18 cellular contexts compared by ENCODE assay signal in the genomic region with DNA sequence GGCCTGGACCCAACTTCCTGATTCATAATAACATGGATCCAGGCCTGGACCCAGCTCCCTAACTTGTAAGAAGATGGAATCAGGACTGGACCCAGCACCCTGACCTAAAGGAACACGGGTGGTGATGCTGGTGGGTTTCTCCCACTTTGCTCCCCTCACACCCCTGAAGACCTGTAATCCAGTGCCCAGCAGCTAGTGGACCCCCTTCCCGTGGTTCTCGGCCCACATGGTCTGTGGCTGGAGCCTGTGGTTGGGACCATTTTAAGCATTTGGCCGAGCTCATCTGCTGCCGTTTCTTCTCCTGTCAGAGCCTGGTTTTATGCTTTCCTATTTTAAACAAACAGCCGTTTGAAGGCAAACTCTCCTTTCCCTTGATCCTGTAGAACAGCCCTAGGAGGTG.
DNase-seq lines count a peak whose midpoint lies in the region; ATAC-seq and TF ChIP-seq lines count a peak whose summit lies in the region.
"Had no signal": no experiment of that assay in that cellular context is flagged by ENCODE, and none has a peak within 500 bp of the region (broad histone marks: within the 10 kb centered on the region; RNA-seq: fewer than 3 reads in every experiment).

No MANE protein-coding gene starts in this region.

- H2AFZ ChIP-seq in osteoblast (ENCODE audit: low read length) = no peak overlapping the region
- H2AFZ ChIP-seq: GM23338 had no signal

- H3K36me3 ChIP-seq in BLaER1 = no peaks in the 10 kb centered on the region
- H3K36me3 ChIP-seq in breast epithelium = no peaks in the 10 kb centered on the region
- H3K36me3 ChIP-seq in osteoblast (ENCODE audit: insufficient read depth, low read length) = no peaks in the 10 kb centered on the region
- H3K36me3 ChIP-seq: HAP-1 had no signal

- peak overlapping the region; percentile 25; the same call in 1 of the 2 replicates for H3K9ac ChIP-seq in BLaER1

- H3K4me1 ChIP-seq in BLaER1 (peaks cover 84% of the 10 kb centered on the region), breast epithelium (no peaks in the 10 kb centered on the region), osteoblast (ENCODE audit: insufficient read depth, low read length) (no peaks in the 10 kb centered on the region)
- H3K4me1 ChIP-seq: HAP-1 had no signal

- H3K4me3 Mint-ChIP-seq in T-helper 17 cell = no peak overlapping the region
- H3K4me3 Mint-ChIP-seq: CD14-positive monocyte; CD8-positive, alpha-beta T cell; GM23338 had no signal

- peak overlapping the region; percentile 4 for H3K27ac Mint-ChIP-seq in T-helper 17 cell
- H3K27ac Mint-ChIP-seq: CD8-positive, alpha-beta T cell had no signal

- no peaks in the 10 kb centered on the region for H3K36me3 Mint-ChIP-seq in T-helper 17 cell (ENCODE audit: low read depth)
- H3K36me3 Mint-ChIP-seq: CD14-positive monocyte; CD8-positive, alpha-beta T cell had no signal

- H3K4me1 Mint-ChIP-seq in T-helper 17 cell = no peaks in the 10 kb centered on the region
- H3K4me1 Mint-ChIP-seq: CD14-positive monocyte, GM23338 had no signal

- ATAC-seq in T-helper 17 cell = no peak
- ATAC-seq: CD8-positive, alpha-beta T cell had no signal

- TF ChIP-seq CTCF in breast epithelium (IDR thresholded peaks at IDR 0.05) (no peak), osteoblast (IDR thresholded peaks at IDR 0.05; ENCODE audit: extremely low read depth, low read depth, low read length) (no peak)

- TF ChIP-seq POLR2A in breast epithelium (IDR thresholded peaks at IDR 0.05) = no peak

- H3K4me3 ChIP-seq in BLaER1 = peak overlapping the region; percentile 20; the same call in 1 of the 2 replicates
- no peak overlapping the region for H3K4me3 ChIP-seq in breast epithelium
- H3K4me3 ChIP-seq in osteoblast (ENCODE audit: insufficient read depth, low read length) = no peak overlapping the region
- H3K4me3 ChIP-seq: GM23338, HAP-1 had no signal

- H3K27me3 Mint-ChIP-seq in T-helper 17 cell = no peaks in the 10 kb centered on the region

- H4K20me1 ChIP-seq in BLaER1 = peaks cover 19% of the 10 kb centered on the region; the same call in 1 of the 2 replicates
- H4K20me1 ChIP-seq in osteoblast (ENCODE audit: insufficient read depth, low read length) = no peaks in the 10 kb centered on the region

- H3K9me3 ChIP-seq in BLaER1 (peaks cover 8% of the 10 kb centered on the region; the same call in 1 of the 2 replicates), T-helper 17 cell (ENCODE audit: control insufficient read depth, low read length, poor library complexity, severe bottlenecking) (no peaks in the 10 kb centered on the region), breast epithelium (peaks cover 0 to 4% of the 10 kb centered on the region in 2 donors), osteoblast (ENCODE audit: low read depth, low read length) (no peaks in the 10 kb centered on the region)
- H3K9me3 ChIP-seq: HAP-1 had no signal

- peak overlapping the region; percentile 67 for H3K27ac ChIP-seq in BLaER1
- H3K27ac ChIP-seq in breast epithelium = no peak overlapping the region
- no peak overlapping the region for H3K27ac ChIP-seq in osteoblast (ENCODE audit: low read depth, low read length)

- DNase-seq in T-helper 17 cell = no peak
- DNase-seq in myocyte (ENCODE audit: low read depth) = peak; percentile 47
- DNase-seq in posterior vena cava (ENCODE audit: low spot score) = peak; percentile 58
- no peak for DNase-seq in breast epithelium (ENCODE audit: low spot score in 2 of 2)
- DNase-seq in osteoblast (ENCODE audit: insufficient read length, low spot score, missing footprints) = no peak
- DNase-seq in NCI-H446 (lab: John Stamatoyannopoulos, UW) = no peak
- no peak for DNase-seq in amniotic stem cell (lab: John Stamatoyannopoulos, UW)
- DNase-seq: 8988T; ACHN; CD8-positive, alpha-beta T cell; COR-L47; DMS153; DND-41; GDM1 had no signal

- peaks cover 4% of the 10 kb centered on the region; the same call in 1 of the 2 replicates for H3K27me3 ChIP-seq in BLaER1
- no peaks in the 10 kb centered on the region for H3K27me3 ChIP-seq in breast epithelium
- no peaks in the 10 kb centered on the region for H3K27me3 ChIP-seq in osteoblast (ENCODE audit: insufficient read depth, low read length)

- no peaks in the 10 kb centered on the region for H3K79me2 ChIP-seq in osteoblast (ENCODE audit: insufficient read depth, low read length)

- H3K4me2 ChIP-seq in BLaER1 = peak overlapping the region; percentile 81
- H3K4me2 ChIP-seq in osteoblast (ENCODE audit: insufficient read depth, low read length) = no peak overlapping the region
- H3K4me2 ChIP-seq: GM23338 had no signal

- intact Hi-C loops in posterior vena cava (cut with DNase I) (no loop called here), breast epithelium (cut with DNase I; ENCODE audit: low total_unique reads) (no loop called here)

Comparison
In these comparisons a context has a peak if more than half of its experiments do, and no peak if none do; other contexts are left out.
1. DNase-seq: peak in myocyte (single experiment) and posterior vena cava (single experiment); none in T-helper 17 cell (0 of 3), breast epithelium (0 of 2), osteoblast (single experiment), NCI-H446 (0 of 2) and amniotic stem cell (single experiment).